8 cellular contexts compared by ENCODE assay signal in the genomic region with DNA sequence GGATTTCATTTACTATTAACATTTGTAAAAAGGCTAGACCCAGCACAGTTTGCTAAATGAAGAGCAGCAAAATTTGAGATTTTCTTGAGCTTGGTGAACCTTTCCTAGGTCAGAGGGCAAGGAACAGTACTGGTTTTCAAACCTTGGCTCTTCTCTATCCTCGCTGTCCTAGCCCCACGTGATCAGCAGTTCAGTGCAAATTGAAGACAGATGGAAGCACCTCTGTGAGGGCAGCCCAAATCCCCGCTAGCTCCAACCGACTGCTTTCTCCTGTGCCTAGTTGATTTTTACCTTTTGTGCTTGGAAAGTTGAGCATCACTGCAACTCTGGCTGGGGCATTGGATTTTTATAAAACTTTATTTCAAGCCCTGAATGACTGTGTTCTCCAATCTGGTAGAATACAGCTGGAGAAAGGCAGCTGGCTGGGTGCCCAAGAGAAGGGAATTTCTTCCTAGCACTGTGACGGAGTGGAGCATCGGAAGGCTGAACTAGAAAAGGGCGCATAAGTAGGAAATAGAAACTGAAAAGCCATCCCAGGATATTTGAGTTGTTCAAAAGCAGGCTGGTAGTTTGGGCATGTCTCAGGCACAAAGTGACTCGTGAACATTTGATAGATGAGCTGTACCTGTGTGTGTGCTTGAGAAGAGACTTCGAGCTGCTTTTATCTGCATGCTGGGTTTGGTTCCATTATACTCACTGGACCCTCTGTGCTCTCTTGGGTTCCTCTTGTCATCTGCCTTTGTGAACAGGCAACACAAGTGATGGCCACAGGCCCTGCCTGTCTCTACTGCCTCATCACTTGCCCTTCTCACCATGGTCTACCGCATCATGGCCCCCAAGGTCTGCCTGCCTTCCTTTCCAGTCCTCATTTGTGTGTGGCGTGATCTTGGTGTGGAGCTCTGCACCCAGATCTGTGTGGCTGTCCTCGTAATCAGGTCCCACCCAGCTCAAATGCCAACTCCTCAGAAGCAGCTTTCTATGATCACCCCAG. TPM values are rescaled to one million over a fixed set of nuclear protein-coding genes. Genes with fewer than 3 reads are reported as not detected.
A peak's percentile ranks its signal among the peaks of the same experiment; 100 is the strongest.
DNase-seq lines count a peak whose midpoint lies in the region; ATAC-seq and TF ChIP-seq lines count a peak whose summit lies in the region.

No MANE protein-coding gene starts in this region.

- H3K4me1 Mint-ChIP-seq in CD4-positive, alpha-beta T cell (ENCODE audit: low read depth), result peaks cover 55% of the 10 kb centered on the region
- H3K4me1 Mint-ChIP-seq in effector memory CD8-positive, alpha-beta T cell (ENCODE audit: low read depth in 2 of 2), result peaks cover 37 to 55% of the 10 kb centered on the region in 2 donors
- H3K4me1 Mint-ChIP-seq in nephron progenitor cell, result peaks cover 50% of the 10 kb centered on the region

- H3K27ac ChIP-seq in CD4-positive, alpha-beta T cell (ENCODE audit: low read depth, low read length), result no peak overlapping the region

- H3K36me3 Mint-ChIP-seq in CD4-positive, alpha-beta T cell (ENCODE audit: low read depth), result peaks cover 59% of the 10 kb centered on the region
- peaks cover 59% of the 10 kb centered on the region for H3K36me3 Mint-ChIP-seq in effector memory CD8-positive, alpha-beta T cell (ENCODE audit: insufficient read depth)
- H3K36me3 Mint-ChIP-seq in nephron progenitor cell (ENCODE audit: low read depth), result peaks cover 37% of the 10 kb centered on the region

- H3K27me3 ChIP-seq in CD4-positive, alpha-beta T cell (ENCODE audit: control insufficient read depth, insufficient read depth, low read length), result no peaks in the 10 kb centered on the region

- no peak for TF ChIP-seq CTCF in CD4-positive, alpha-beta T cell (IDR thresholded peaks at IDR 0.05)
- TF ChIP-seq CTCF in nephron progenitor cell (IDR thresholded peaks at IDR 0.05), result no peak

- CTCF ChIA-PET in CD4-positive, alpha-beta T cell (lab: Charles Lee), result interaction anchor here (1.3 to 3.0 kb wide), 3 partner anchors 40 to 148 kb away, joined by 3 to 13 read pairs (median 3); no protein-coding TSS in a partner anchor

- H3K27me3 Mint-ChIP-seq in CD4-positive, alpha-beta T cell, result no peaks in the 10 kb centered on the region
- H3K27me3 Mint-ChIP-seq in effector memory CD8-positive, alpha-beta T cell, result no peaks in the 10 kb centered on the region
- H3K27me3 Mint-ChIP-seq in nephron progenitor cell (ENCODE audit: low read depth, poor library complexity), result no peaks in the 10 kb centered on the region

- H3K9me3 ChIP-seq in CD4-positive, alpha-beta T cell (ENCODE audit: control insufficient read depth, low read length), result no peaks in the 10 kb centered on the region

- POLR2A ChIA-PET in CD4-positive, alpha-beta T cell (lab: Charles Lee), result interaction anchor here (0.8 to 0.9 kb wide), 2 partner anchors 24 to 178 kb away, joined by 3 to 4 read pairs; no protein-coding TSS in a partner anchor

- DNase-seq in CD4-positive, alpha-beta T cell, result no peak
- DNase-seq in NCI-H82 treated with DMSO at 0.1 percent for 48 hours (lab: John Stamatoyannopoulos, UW; ENCODE audit: unreplicated experiment), result peak; percentile 77
- no peak for DNase-seq in effector memory CD8-positive, alpha-beta T cell
- DNase-seq in nephron progenitor cell, result peak; percentile 14
- no peak for DNase-seq in epidermal melanocyte (ENCODE audit: insufficient read length, low spot score)
- DNase-seq in ecto neural progenitor cell (ENCODE audit: low spot score), result no peak
- no peak for DNase-seq in GDM1 (lab: John Stamatoyannopoulos, UW)

- peak overlapping the region; percentile 93 for H3K4me3 Mint-ChIP-seq in CD4-positive, alpha-beta T cell
- H3K4me3 Mint-ChIP-seq in effector memory CD8-positive, alpha-beta T cell, result peak overlapping the region; percentile 94 to 97
- peak overlapping the region; percentile 98 for H3K4me3 Mint-ChIP-seq in nephron progenitor cell

- no peak for ATAC-seq in CD4-positive, alpha-beta T cell (ENCODE audit: poor library complexity)
- no peak for ATAC-seq in effector memory CD8-positive, alpha-beta T cell (replicated peaks)
- ATAC-seq in GM18502 (IDR thresholded peaks at IDR 0.05; ENCODE audit: poor library complexity, unreplicated experiment), result no peak

- intact Hi-C loops in CD4-positive, alpha-beta T cell (cut with DNase I, micrococcal nuclease), result loop anchor here in 1 of 2 experiments (5.0 to 10.0 kb wide), 2 partner anchors 226 to 894 kb away; partner anchors contain the start of genes B4GALT5 and CSE1L

- H3K9me3 Mint-ChIP-seq in CD4-positive, alpha-beta T cell, result no peaks in the 10 kb centered on the region
- no peaks in the 10 kb centered on the region for H3K9me3 Mint-ChIP-seq in effector memory CD8-positive, alpha-beta T cell
- no peaks in the 10 kb centered on the region for H3K9me3 Mint-ChIP-seq in nephron progenitor cell

- peak overlapping the region; percentile 57 for H3K27ac Mint-ChIP-seq in CD4-positive, alpha-beta T cell
- peak overlapping the region; percentile 81 to 84 for H3K27ac Mint-ChIP-seq in effector memory CD8-positive, alpha-beta T cell
- H3K27ac Mint-ChIP-seq in nephron progenitor cell, result peak overlapping the region; percentile 71

RNA-seq across cellular contexts. Expression of gene RNF114, which starts 2.3 kb away (rescaled TPM):
- 100 to 1,000 TPM; 129 to 132 TPM for total RNA-seq in CD4-positive, alpha-beta T cell

RNA-seq across cellular contexts. Expression of gene SPATA2, which starts 23.1 kb away (rescaled TPM):
- total RNA-seq in CD4-positive, alpha-beta T cell, result 10 to 100 TPM; 16.0 to 16.4 TPM

RNA-seq across cellular contexts. Expression of gene SNAI1, which starts 44.3 kb away (rescaled TPM):
- 1 to 10 TPM; 1.7 to 2.5 TPM for total RNA-seq in CD4-positive, alpha-beta T cell

Comparison
In these comparisons a context has a peak if more than half of its experiments do, and no peak if none do; other contexts are left out.
1. DNase-seq: peak in NCI-H82 treated with DMSO at 0.1 percent for 48 hours (single experiment) and nephron progenitor cell (single experiment); none in CD4-positive, alpha-beta T cell (0 of 10), effector memory CD8-positive, alpha-beta T cell (0 of 3), epidermal melanocyte (single experiment), ecto neural progenitor cell (single experiment) and GDM1 (single experiment).
2. Peak in every context shown above with its lines, with median percentiles within 50 percentile points of each other: H3K27ac Mint-ChIP-seq and H3K4me3 Mint-ChIP-seq.